In the genomic region with DNA sequence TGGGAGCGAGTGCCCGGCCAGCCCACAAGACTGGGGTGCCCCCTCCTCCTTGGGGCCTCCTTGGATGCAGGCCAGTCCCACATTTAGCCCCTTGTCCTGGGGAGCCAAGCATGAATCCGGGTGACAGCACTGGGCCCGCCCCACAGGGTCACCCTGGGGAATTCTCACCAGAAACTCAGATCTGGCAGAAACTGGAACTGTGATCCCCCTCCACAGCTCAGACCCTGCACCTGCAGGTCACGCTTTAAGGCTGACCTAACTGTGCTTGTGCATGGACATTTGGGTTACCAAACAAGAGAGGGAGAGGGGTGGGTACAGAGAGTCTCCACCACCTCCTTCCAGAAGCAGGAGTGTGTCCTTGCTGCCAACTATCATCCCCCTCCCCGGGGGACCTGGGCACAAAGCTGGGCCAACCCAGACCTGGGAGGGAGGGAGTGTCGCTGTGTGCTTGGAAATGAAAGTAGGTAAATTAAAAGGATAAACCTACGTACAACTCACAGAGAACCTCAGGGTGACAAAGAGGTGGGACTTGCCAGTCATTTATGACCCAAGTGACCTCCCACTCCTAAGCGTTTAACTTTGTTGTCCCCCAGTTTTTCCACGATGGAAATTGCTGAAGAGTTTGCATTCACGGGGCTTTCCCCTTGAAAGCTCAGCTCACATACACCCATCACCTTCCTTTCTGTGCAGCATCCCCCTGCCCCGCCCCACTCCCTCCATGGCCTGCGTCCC, we compare ENCODE assay signal across 11 cellular contexts. TPM values are rescaled to one million over a fixed set of nuclear protein-coding genes. Genes with fewer than 3 reads are reported as not detected.
A peak's percentile ranks its signal among the peaks of the same experiment; 100 is the strongest.
DNase-seq lines count a peak whose midpoint lies in the region; ATAC-seq and TF ChIP-seq lines count a peak whose summit lies in the region.
"Had no signal": no experiment of that assay in that cellular context is flagged by ENCODE, and none has a peak within 500 bp of the region (broad histone marks: within the 10 kb centered on the region; RNA-seq: fewer than 3 reads in every experiment).

No MANE protein-coding gene starts in this region.

- peaks cover 71 to 77% (median 77%) of the 10 kb centered on the region in 3 donors for H3K4me1 Mint-ChIP-seq in naive B cell

- no peak for TF ChIP-seq CTCF in lower lobe of right lung (IDR thresholded peaks at IDR 0.05)

- no peaks in the 10 kb centered on the region for H3K9me3 ChIP-seq in lower lobe of right lung
- H3K9me3 ChIP-seq: esophagus muscularis mucosa had no signal

- peak overlapping the region; percentile 63 to 92 (median 80) for H3K4me3 Mint-ChIP-seq in naive B cell
- H3K4me3 Mint-ChIP-seq: GM23338 had no signal

- H3K4me3 ChIP-seq in lower lobe of right lung, result no peak overlapping the region
- H3K4me3 ChIP-seq: esophagus muscularis mucosa, GM23338 had no signal

- no peaks in the 10 kb centered on the region for H3K27me3 Mint-ChIP-seq in naive B cell

- peaks cover 7% of the 10 kb centered on the region for H3K36me3 ChIP-seq in lower lobe of right lung

- no peaks in the 10 kb centered on the region for H3K27me3 ChIP-seq in lower lobe of right lung (ENCODE audit: low read depth)
- H3K27me3 ChIP-seq: esophagus muscularis mucosa had no signal

- DNase-seq in naive B cell (peak; percentile 81), occipital lobe (lab: John Stamatoyannopoulos, UW) (no peak), DMS79 treated with DMSO at 0.1 percent for 48 hours (lab: John Stamatoyannopoulos, UW) (no peak), lower lobe of right lung (no peak)
- DNase-seq: NCI-H524 treated with DMSO at 0.1 percent for 48 hours had no signal

- ATAC-seq in GM18861 (IDR thresholded peaks at IDR 0.05; ENCODE audit: unreplicated experiment) (peak; percentile 70), GM21423 (IDR thresholded peaks at IDR 0.05; ENCODE audit: unreplicated experiment) (peak; percentile 62), HG03378 (IDR thresholded peaks at IDR 0.05; ENCODE audit: unreplicated experiment) (peak; percentile 72), naive B cell (ENCODE audit: low read depth in 2 of 2) (peak; percentile 71 to 72), lower lobe of right lung (no peak)
- ATAC-seq: GM23338 had no signal

- H3K27ac ChIP-seq in lower lobe of right lung, result no peak overlapping the region

- no peaks in the 10 kb centered on the region for H3K9me3 Mint-ChIP-seq in naive B cell
- H3K9me3 Mint-ChIP-seq: GM23338 had no signal

- no peaks in the 10 kb centered on the region for H3K36me3 Mint-ChIP-seq in naive B cell

- peaks cover 17% of the 10 kb centered on the region for H3K4me1 ChIP-seq in lower lobe of right lung

- intact Hi-C loops in lower lobe of right lung (cut with DNase I), result no loop called here

- peak overlapping the region; percentile 94 to 99 (median 97) for H3K27ac Mint-ChIP-seq in naive B cell

RNA-seq across cellular contexts. Expression of a gene that starts 9.1 kb away (rescaled TPM):
- 100 to 1,000 TPM in 3 of 6 donors, 10 to 100 TPM in 3; 48.3 to 120 (median 100) TPM for polyA plus RNA-seq in naive B cell (ENCODE audit: low read depth in 6 of 6)
- total RNA-seq in occipital lobe (112 TPM), lower lobe of right lung (27.6 TPM)

RNA-seq across cellular contexts. Expression of a gene that starts 51.2 kb away (rescaled TPM):
- under 1 TPM in 3 of 6 donors, not detected in 3; 0.12 to 0.56 (median 0.21) TPM for polyA plus RNA-seq in naive B cell (ENCODE audit: low read depth in 6 of 6)
- not detected for total RNA-seq in occipital lobe
- 0.74 TPM for total RNA-seq in lower lobe of right lung
- total RNA-seq: GM23338 had no signal
- polyA plus RNA-seq: GM23338, neural cell had no signal

Comparison
In these comparisons a context has a peak if more than half of its experiments do, and no peak if none do; other contexts are left out.
1. ATAC-seq: peak in GM18861 (single experiment), GM21423 (single experiment), HG03378 (single experiment) and naive B cell (2 of 2); none in lower lobe of right lung (0 of 2).